19 cellular contexts compared by ENCODE assay signal in the genomic region with DNA sequence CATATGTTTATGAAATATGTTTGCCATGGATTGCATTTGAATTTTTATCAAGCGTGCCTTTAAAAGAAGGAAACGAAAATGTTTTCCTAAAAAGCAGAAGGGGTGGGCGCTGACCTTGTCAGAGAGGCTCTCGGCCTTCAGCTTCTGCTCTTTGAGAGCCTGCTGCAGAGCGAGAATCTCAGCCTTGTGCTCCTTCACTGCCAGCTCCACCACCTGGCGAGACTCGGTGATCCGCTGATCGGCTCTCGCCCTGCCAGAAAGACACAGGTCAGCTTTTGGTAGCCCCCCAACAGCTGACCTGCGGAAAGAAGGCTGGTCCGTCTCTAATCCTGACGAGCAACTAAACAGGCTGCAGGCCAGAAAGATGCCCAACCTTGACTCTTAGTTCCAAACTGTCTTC.
DNase-seq lines count a peak whose midpoint lies in the region; ATAC-seq and TF ChIP-seq lines count a peak whose summit lies in the region.
"Had no signal": no experiment of that assay in that cellular context is flagged by ENCODE, and none has a peak within 500 bp of the region (broad histone marks: within the 10 kb centered on the region; RNA-seq: fewer than 3 reads in every experiment).

No MANE protein-coding gene starts in this region.

- intact Hi-C loops in spleen (cut with DNase I; ENCODE audit: low total_unique reads): no loop called here

- 60 to 83% (median 75%) methylated on average over 13 of the region's 13 CpGs for WGBS in spleen, 5 donors

- ATAC-seq in HG02588 (IDR thresholded peaks at IDR 0.05; ENCODE audit: unreplicated experiment): no peak

- TF ChIP-seq CTCF in spleen (IDR thresholded peaks at IDR 0.05 in 8 of 11, conservative IDR thresholded peaks at IDR 0.05 in 3 of 11) (no peak), right atrium auricular region (IDR thresholded peaks at IDR 0.05) (no peak)

- DNase-seq in Ammon's horn (ENCODE audit: low spot score) (peak; percentile 23), MV-4-11 (lab: John Stamatoyannopoulos, UW) (peak; percentile 28), cerebellar cortex (ENCODE audit: low spot score) (peak; percentile 24), spleen (peak; percentile 78), mucosa of gallbladder (ENCODE audit: low spot score) (no peak), right atrium auricular region (ENCODE audit: low spot score) (no peak), middle frontal gyrus (ENCODE audit: extremely low spot score, low spot score) (no peak)
- DNase-seq: BE2C; CD4-positive, alpha-beta T cell; CD8-positive, alpha-beta memory T cell; DMS 273 treated with DMSO at 0.1 percent for 48 hours; DMS79; EL; GF-D8; H7; HCEC 1CT had no signal

- H3K4me3 ChIP-seq in spleen: peak overlapping the region in 2 of 8 donors; percentile 19 to 40
- no peak overlapping the region for H3K4me3 ChIP-seq in right atrium auricular region
- H3K4me3 ChIP-seq: BLaER1 treated with 17β-estradiol and CSF1 and Interleukin-3, amounts not matched to agents 10 nM and 100 nM had no signal

- H3K27me3 ChIP-seq in spleen (replicated peaks in 1 of 7) (no peaks in the 10 kb centered on the region), right atrium auricular region (no peaks in the 10 kb centered on the region)
- H3K27me3 ChIP-seq: BE2C; BLaER1 treated with 17β-estradiol and CSF1 and Interleukin-3, amounts not matched to agents 10 nM and 100 nM had no signal

- peak overlapping the region in 7 of 8 donors; percentile 63 to 82 (median 77) for H3K27ac ChIP-seq in spleen
- no peak overlapping the region for H3K27ac ChIP-seq in right atrium auricular region
- H3K27ac ChIP-seq: 22Rv1; BLaER1 treated with 17β-estradiol and CSF1 and Interleukin-3, amounts not matched to agents 10 nM and 100 nM had no signal

- H3K4me1 ChIP-seq in spleen (peaks cover 0 to 9% (median 1%) of the 10 kb centered on the region in 6 donors), right atrium auricular region (no peaks in the 10 kb centered on the region)
- H3K4me1 ChIP-seq: BE2C had no signal

- no peak for TF ChIP-seq POLR2A in spleen (IDR thresholded peaks at IDR 0.05)

- H3K36me3 ChIP-seq in spleen (peaks cover 0 to 57% (median 0%) of the 10 kb centered on the region in 6 donors), right atrium auricular region (no peaks in the 10 kb centered on the region)

- no peaks in the 10 kb centered on the region for H3K9me3 ChIP-seq in spleen
- H3K9me3 ChIP-seq in right atrium auricular region: no peaks in the 10 kb centered on the region
- H3K9me3 ChIP-seq: BE2C; BLaER1 treated with 17β-estradiol and CSF1 and Interleukin-3, amounts not matched to agents 10 nM and 100 nM had no signal

Comparison
In these comparisons a context has a peak if more than half of its experiments do, and no peak if none do; other contexts are left out.
1. DNase-seq: peak in Ammon's horn (single experiment), MV-4-11 (single experiment), cerebellar cortex (single experiment) and spleen (single experiment); none in mucosa of gallbladder (single experiment), right atrium auricular region (single experiment) and middle frontal gyrus (single experiment).
2. H3K27ac ChIP-seq: peak in spleen (7 of 8); none in right atrium auricular region (0 of 2).